18 cellular contexts compared by ENCODE assay signal in the genomic region with DNA sequence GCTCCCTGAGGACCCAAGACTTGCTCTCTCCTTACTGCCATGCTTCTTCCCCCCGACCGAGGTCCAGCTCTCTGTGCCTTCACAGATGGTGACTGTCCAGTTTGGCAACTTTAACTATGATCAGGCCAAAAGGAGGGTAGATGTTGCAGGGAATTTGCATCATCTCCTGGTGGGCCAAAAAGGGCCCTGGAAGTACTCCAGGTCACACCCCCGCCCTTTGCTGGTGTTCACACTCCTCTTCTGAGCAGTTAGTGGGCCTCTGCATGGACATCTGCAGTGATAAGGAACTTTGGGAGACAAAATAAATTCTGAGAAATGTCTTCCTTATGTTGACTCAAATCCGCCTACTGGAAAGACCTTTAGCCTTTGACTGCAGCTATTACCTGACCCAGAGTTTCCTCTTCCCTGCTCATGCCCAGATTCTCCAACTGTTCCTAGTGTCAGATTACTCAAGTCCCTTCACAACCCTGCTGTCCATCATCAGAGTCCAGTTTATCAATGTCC.
"Had no signal": no experiment of that assay in that cellular context is flagged by ENCODE, and none has a peak within 500 bp of the region (broad histone marks: within the 10 kb centered on the region; RNA-seq: fewer than 3 reads in every experiment).

No MANE protein-coding gene starts in this region.

- H3K4me3 ChIP-seq: gastrocnemius medialis, lung, prostate gland, suprapubic skin had no signal

- H3K4me1 ChIP-seq: prostate gland had no signal

- H3K36me3 ChIP-seq: gastrocnemius medialis, prostate gland, suprapubic skin, WERI-Rb-1 had no signal

- H3K27me3 ChIP-seq: gastrocnemius medialis, suprapubic skin had no signal

- DNase-seq: activated CD4-positive, alpha-beta T cell treated with anti-CD3 and anti-CD28 coated beads for 36 hours; activated CD8-positive, alpha-beta T cell treated with anti-CD3 and anti-CD28 coated beads, Interleukin-2, amount 10 ng/mL, durations not matched to agents 7 days and 5 days; activated effector memory CD4-positive, alpha-beta T cell treated with Interleukin-2 at 50 U/mL for 16 hours; activated T-cell treated with anti-CD3 and anti-CD28 coated beads, Interleukin-2, amount 50 U/mL, for 1 hour; amniotic stem cell; cerebellar nuclear complex; gastrocnemius medialis; kidney; occipital lobe; stimulated activated CD4-positive, alpha-beta T cell treated with anti-CD3 and anti-CD28 coated beads, Interleukin-12 subunit alpha, Interleukin-12 subunit beta, amount 100 ng/mL, for 4 hours; stimulated activated naive CD4-positive, alpha-beta T cell; T-helper 1 cell; WERI-Rb-1 had no signal

- H3K9me3 ChIP-seq: gastrocnemius medialis, prostate gland, suprapubic skin had no signal

- ATAC-seq: activated CD4-positive, alpha-beta T cell treated with anti-CD3 and anti-CD28 coated beads for 36 hours; activated CD8-positive, alpha-beta T cell treated with anti-CD3 and anti-CD28 coated beads, Interleukin-2, amount 10 ng/mL, durations not matched to agents 7 days and 5 days; gastrocnemius medialis; naive thymus-derived CD4-positive, alpha-beta T cell; sciatic nerve had no signal

- H3K27ac ChIP-seq: suprapubic skin, WERI-Rb-1 had no signal
